ENCODE assay signal across 8 cellular contexts in genomic region chr21:40795313-40795712, GRCh38. TPM values are rescaled to one million over a fixed set of nuclear protein-coding genes. Genes with fewer than 3 reads are reported as not detected.
"Had no signal": no experiment of that assay in that cellular context is flagged by ENCODE, and none has a peak within 500 bp of the region (broad histone marks: within the 10 kb centered on the region; RNA-seq: fewer than 3 reads in every experiment).

No MANE protein-coding gene starts in this region.

- H2AFZ ChIP-seq: GM23338 had no signal

- ATAC-seq: GM23338 had no signal

- H3K4me3 ChIP-seq: GM23338 had no signal

- FAIRE-seq: H1, H54, HTR-8/SVneo had no signal

- H3K4me2 ChIP-seq: GM23338 had no signal

- H3K27me3 Mint-ChIP-seq: IgD-negative memory B cell had no signal

- H3K4me1 Mint-ChIP-seq: GM23338, H9, IgD-negative memory B cell had no signal

- H3K4me3 Mint-ChIP-seq: GM23338, H9, IgD-negative memory B cell had no signal

- DNase-seq: H9, HCEC 1CT had no signal

- H3K27ac Mint-ChIP-seq: GM23338, H9, IgD-negative memory B cell had no signal

RNA-seq across cellular contexts. Expression of gene DSCAM, which starts 51.6 kb away (rescaled TPM):
- total RNA-seq: HT-29 had no signal
- polyA plus RNA-seq: GM23338, IgD-negative memory B cell had no signal
